23 cellular contexts compared by ENCODE assay signal in genomic region chr16:67449328-67449727, GRCh38. TPM values are rescaled to one million over a fixed set of nuclear protein-coding genes. Genes with fewer than 3 reads are reported as not detected.
DNase-seq lines count a peak whose midpoint lies in the region; ATAC-seq, FAIRE-seq and TF ChIP-seq lines count a peak whose summit lies in the region.
"Had no signal": no experiment of that assay in that cellular context is flagged by ENCODE, and none has a peak within 500 bp of the region (broad histone marks: within the 10 kb centered on the region; RNA-seq: fewer than 3 reads in every experiment).

No MANE protein-coding gene starts in this region.

- H3K27me3 ChIP-seq in liver (ENCODE audit: control insufficient read depth in 4 of 4, insufficient read depth in 4 of 4, low read length in 3 of 4) (no peaks in the 10 kb centered on the region), HepG2 (ENCODE audit: control insufficient read depth in 1 of 2, insufficient read depth in 2 of 2, low read length in 2 of 2) (no peaks in the 10 kb centered on the region), uterus (no peaks in the 10 kb centered on the region)
- H3K27me3 ChIP-seq: SJSA1, stomach had no signal

- POLR2A ChIA-PET in HepG2 (lab: Yijun Ruan, JAX) = no interaction called here

- no peaks in the 10 kb centered on the region for H4K20me1 ChIP-seq in HepG2 (ENCODE audit: insufficient read depth, low read length)

- H3K27ac Mint-ChIP-seq in endothelial cell (ENCODE audit: unreplicated experiment) (no peak overlapping the region), nephron (peak overlapping the region; percentile 87 to 94 (median 89))

- FAIRE-seq in HepG2 (lab: Jason Lieb, UNC) (no peak), frontal cortex (lab: Jason Lieb, UNC) (no peak)
- FAIRE-seq: endothelial cell of umbilical vein had no signal

- DNase-seq in HepG2 (ENCODE audit: low spot score) = no peak
- no peak for DNase-seq in endothelial cell (ENCODE audit: low spot score)
- DNase-seq in uterus = no peak
- no peak for DNase-seq in activated CD4-positive, alpha-beta T cell treated with anti-CD3 and anti-CD28 coated beads for 48 hours
- no peak for DNase-seq in SW480 (ENCODE audit: low spot score)
- DNase-seq in frontal cortex (ENCODE audit: low spot score in 2 of 2) = no peak
- DNase-seq: activated CD4-positive, alpha-beta T cell treated with anti-CD3 and anti-CD28 coated beads for 1 hour; activated effector memory CD4-positive, alpha-beta T cell treated with anti-CD3 and anti-CD28 coated beads, Interleukin-2, amount 50 U/mL, for 16 hours; amygdala; HCEC 1CT; naive B cell; NCI-H1417 treated with DMSO at 0.1 percent for 48 hours; stomach had no signal

- in situ Hi-C loops in HepG2 (cut with HindIII; ENCODE audit: extremely low pct_ligation_motif_present, low pct_unique_long_range_greater_than_20kb) = no loop called here

- H3K4me1 ChIP-seq in liver (ENCODE audit: control insufficient read depth in 4 of 4, insufficient read depth in 4 of 4, low read length in 3 of 4) = peaks cover 38 to 81% (median 66%) of the 10 kb centered on the region in 4 donors
- peaks cover 61% of the 10 kb centered on the region for H3K4me1 ChIP-seq in HepG2 (ENCODE audit: insufficient read depth, low read length)
- H3K4me1 ChIP-seq in uterus = peaks cover 15 to 45% of the 10 kb centered on the region in 2 donors
- H3K4me1 ChIP-seq: SJSA1 had no signal

- no peak overlapping the region for H2AFZ ChIP-seq in HepG2 (ENCODE audit: low read length)

- intact Hi-C loops in HepG2 (cut with micrococcal nuclease; ENCODE audit: unreplicated experiment) = no loop called here
- intact Hi-C loops in uterus (cut with DNase I; ENCODE audit: low total_unique reads) = no loop called here

- TF ChIP-seq CTCF in liver (IDR thresholded peaks at IDR 0.05; ENCODE audit: low read depth, low read length, missing input control) = no peak
- TF ChIP-seq CTCF in HepG2 (CRISPR knock-in tag; IDR thresholded peaks at IDR 0.05) = no peak
- TF ChIP-seq CTCF in endothelial cell (IDR thresholded peaks at IDR 0.05; ENCODE audit: unreplicated experiment) = no peak
- no peak for TF ChIP-seq CTCF in nephron (IDR thresholded peaks at IDR 0.05; ENCODE audit: unreplicated experiment in 3 of 3)
- no peak for TF ChIP-seq CTCF in uterus (IDR thresholded peaks at IDR 0.05)

- H3K36me3 ChIP-seq in liver (ENCODE audit: control insufficient read depth in 4 of 4, insufficient read depth in 3 of 4, low read depth in 1 of 4, low read length in 3 of 4) = peaks cover 2 to 9% (median 5%) of the 10 kb centered on the region in 4 donors
- peaks cover 9 to 14% of the 10 kb centered on the region in 2 experiments; a peak in 3 of 5 replicates for H3K36me3 ChIP-seq in HepG2 (replicated peaks in 1 of 2; ENCODE audit: control insufficient read depth in 1 of 2, insufficient read depth in 2 of 2, low read length in 2 of 2)
- H3K36me3 ChIP-seq in uterus = no peaks in the 10 kb centered on the region

- H3K27me3 Mint-ChIP-seq in endothelial cell (ENCODE audit: unreplicated experiment) (peaks cover 25% of the 10 kb centered on the region), nephron (ENCODE audit: low read depth) (peaks cover 4% of the 10 kb centered on the region)
- H3K27me3 Mint-ChIP-seq: naive B cell had no signal

- CTCF ChIA-PET in HepG2 (lab: Yijun Ruan, JAX; ENCODE audit: low intra/inter-chr PET ratio, low total read pairs) = no interaction called here

- H3K36me3 Mint-ChIP-seq in endothelial cell (ENCODE audit: low read depth, unreplicated experiment) = peaks cover 17% of the 10 kb centered on the region
- H3K36me3 Mint-ChIP-seq in nephron (ENCODE audit: low read depth) = peaks cover 21% of the 10 kb centered on the region

- H3K79me2 ChIP-seq in HepG2 (ENCODE audit: insufficient read depth, low read length) = no peaks in the 10 kb centered on the region

- no peak for TF ChIP-seq POLR2A in HepG2 (IDR thresholded peaks at IDR 0.05; ENCODE audit: insufficient read depth in 1 of 2, low read depth in 2 of 2, low read length in 2 of 2)
- no peak for TF ChIP-seq POLR2A in uterus (IDR thresholded peaks at IDR 0.05)

- H3K9me3 Mint-ChIP-seq in endothelial cell (ENCODE audit: unreplicated experiment) (no peaks in the 10 kb centered on the region), nephron (no peaks in the 10 kb centered on the region)

- H3K9ac ChIP-seq in liver (ENCODE audit: low read depth in 1 of 2, low read length in 2 of 2) (no peak overlapping the region), HepG2 (ENCODE audit: insufficient read depth, low read depth, low read length) (no peak overlapping the region)

- no peak overlapping the region for H3K4me3 ChIP-seq in liver (ENCODE audit: low read depth in 1 of 3, low read length in 3 of 3)
- H3K4me3 ChIP-seq in HepG2 (replicated peaks in 1 of 3; ENCODE audit: insufficient read depth in 1 of 3, low read depth in 2 of 3, low read length in 3 of 3) = no peak overlapping the region
- H3K4me3 ChIP-seq in uterus = no peak overlapping the region
- H3K4me3 ChIP-seq: SJSA1, stomach had no signal

- 29% methylated on average over 2 of the region's 2 CpGs for WGBS in liver
- 95% methylated on average over 2 of the region's 2 CpGs for WGBS in HepG2 (ENCODE audit: low lambda C conversion rate)

- H3K9me3 ChIP-seq in liver (ENCODE audit: control insufficient read depth in 4 of 4, low read length in 3 of 4) = no peaks in the 10 kb centered on the region
- no peaks in the 10 kb centered on the region for H3K9me3 ChIP-seq in HepG2 (ENCODE audit: low read length)
- H3K9me3 ChIP-seq in uterus = no peaks in the 10 kb centered on the region
- H3K9me3 ChIP-seq: SJSA1, stomach had no signal

- TF ChIP-seq RAD21 in liver (IDR thresholded peaks at IDR 0.05) = no peak
- TF ChIP-seq RAD21 in HepG2 (CRISPR knock-in tag; IDR thresholded peaks at IDR 0.05) = no peak

- ATAC-seq in HepG2 = no peak

- H3K4me1 Mint-ChIP-seq in endothelial cell (ENCODE audit: unreplicated experiment) = peaks cover 15% of the 10 kb centered on the region
- H3K4me1 Mint-ChIP-seq in nephron = peaks cover 65% of the 10 kb centered on the region

- TF ChIP-seq EP300 in HepG2 (IDR thresholded peaks at IDR 0.05; ENCODE audit: low read depth in 2 of 2, low read length in 2 of 2) = no peak
- TF ChIP-seq EP300 in HepG2 (CRISPR knock-in tag; IDR thresholded peaks at IDR 0.05; ENCODE audit: borderline replicate concordance) = no peak

- BruUV-seq in HepG2 (replicated peaks; lab: Mats Ljungman, UMichigan) = no TSS peak

- H3K4me3 Mint-ChIP-seq in endothelial cell (ENCODE audit: unreplicated experiment) (peak overlapping the region; percentile 11), nephron (peak overlapping the region in 2 of 3 experiments; percentile 49 to 63)
- H3K4me3 Mint-ChIP-seq: naive B cell had no signal

- H3K27ac ChIP-seq in liver (ENCODE audit: low read depth in 1 of 2, low read length in 2 of 2) (peak overlapping the region; percentile 20 to 42), HepG2 (ENCODE audit: extremely low read length, insufficient read depth, low read length) (no peak overlapping the region), uterus (peak overlapping the region; percentile 13 to 38)
- H3K27ac ChIP-seq: SJSA1 had no signal

- H3K4me2 ChIP-seq in HepG2 (ENCODE audit: low read depth, low read length) = no peak overlapping the region

RNA-seq across cellular contexts. Expression of gene HSD11B2, which starts 18.4 kb away (rescaled TPM):
- total RNA-seq in liver (1 to 10 TPM in 1 of 2 donors, under 1 TPM in 1; 0.51 to 6.7 TPM), HepG2 (2016; rRNA removed; fragmentation: Illumina TruSeq; extraction: Trizol) (6.7 and 13.6 TPM in 2 replicates), endothelial cell (ENCODE audit: unreplicated experiment) (3.3 TPM), uterus (10 to 100 TPM in 2 of 4 donors, 1 to 10 TPM in 2; 1.2 to 82.1 (median 9.7) TPM), frontal cortex (0.41 TPM)
- polyA plus RNA-seq in liver (1 to 10 TPM; 1.8 to 2.7 TPM), HepG2 (2011; rRNA removed) (8.9 and 11.9 TPM in 2 replicates)
- 3.9 and 4.1 TPM in 2 replicates for total RNA-seq in HepG2 (2016; cell fraction: cytosol; rRNA removed; fragmentation: Illumina TruSeq; extraction: Trizol; ENCODE audit: low read depth)
- total RNA-seq in HepG2 (2016; cell fraction: insoluble cytoplasmic fraction; rRNA removed; fragmentation: Illumina TruSeq; extraction: Trizol) = 5.4 and 13.4 TPM in 2 replicates
- total RNA-seq in HepG2 (2016; cell fraction: membrane; rRNA removed; fragmentation: Illumina TruSeq; extraction: Trizol) = 8.8 TPM in 2 replicates
- 14.6 and 15.0 TPM in 2 replicates for total RNA-seq in HepG2 (2016; cell fraction: nucleus; rRNA removed; fragmentation: Illumina TruSeq; extraction: Trizol)
- 5.3 and 6.3 TPM in 2 replicates for polyA plus RNA-seq in HepG2 (2011; cell fraction: cytosol; rRNA removed)
- 34.2 and 34.3 TPM in 2 replicates for polyA plus RNA-seq in HepG2 (2011; cell fraction: nucleus; rRNA removed)
- polyA plus RNA-seq in HepG2 (2012) = 8.4 and 11.0 TPM in 2 replicates
- polyA plus RNA-seq in HepG2 (2016; cell fraction: cytosol; fragmentation: Illumina TruSeq; extraction: Trizol; ENCODE audit: low read depth) = 6.5 and 9.3 TPM in 2 replicates
- polyA plus RNA-seq in HepG2 (2016; cell fraction: insoluble cytoplasmic fraction; fragmentation: Illumina TruSeq; extraction: Trizol; ENCODE audit: low read depth) = 11.1 and 13.3 TPM in 2 replicates
- 11.3 and 12.9 TPM in 2 replicates for polyA plus RNA-seq in HepG2 (2016; cell fraction: membrane; fragmentation: Illumina TruSeq; extraction: Trizol; ENCODE audit: low read depth)
- 48.6 and 52.7 TPM in 2 replicates for polyA plus RNA-seq in HepG2 (2016; cell fraction: nucleus; fragmentation: Illumina TruSeq; extraction: Trizol; ENCODE audit: insufficient read depth, low read depth)
- polyA minus RNA-seq in HepG2 (2011; rRNA and poly(A)+ RNA removed; ENCODE audit: low replicate concordance) = 3.3 and 16.4 TPM in 2 replicates
- 4.1 and 8.5 TPM in 2 replicates for polyA minus RNA-seq in HepG2 (2011; cell fraction: cytosol; rRNA and poly(A)+ RNA removed)
- 8.7 and 11.3 TPM in 2 replicates for polyA minus RNA-seq in HepG2 (2011; cell fraction: nucleus; rRNA and poly(A)+ RNA removed)
- total RNA-seq: Daoy, endothelial cell of umbilical vein, fibroblast of villous mesenchyme, SJSA1 had no signal

RNA-seq across cellular contexts. Expression of gene ATP6V0D1, which starts 31.6 kb away (rescaled TPM):
- total RNA-seq in liver = 10 to 100 TPM; 73.2 to 80.2 TPM
- polyA plus RNA-seq in liver = 10 to 100 TPM; 47.6 to 59.9 TPM
- total RNA-seq in HepG2 (2016; rRNA removed; fragmentation: Illumina TruSeq; extraction: Trizol) = 49.5 and 51.1 TPM in 2 replicates
- 13.5 and 16.0 TPM in 2 replicates for total RNA-seq in HepG2 (2016; cell fraction: cytosol; rRNA removed; fragmentation: Illumina TruSeq; extraction: Trizol; ENCODE audit: low read depth)
- total RNA-seq in HepG2 (2016; cell fraction: insoluble cytoplasmic fraction; rRNA removed; fragmentation: Illumina TruSeq; extraction: Trizol) = 45.3 and 52.4 TPM in 2 replicates
- 23.6 and 25.5 TPM in 2 replicates for total RNA-seq in HepG2 (2016; cell fraction: membrane; rRNA removed; fragmentation: Illumina TruSeq; extraction: Trizol)
- 26.3 and 30.4 TPM in 2 replicates for total RNA-seq in HepG2 (2016; cell fraction: nucleus; rRNA removed; fragmentation: Illumina TruSeq; extraction: Trizol)
- polyA plus RNA-seq in HepG2 (2011; rRNA removed) = 54.2 and 61.3 TPM in 2 replicates
- polyA plus RNA-seq in HepG2 (2011; cell fraction: cytosol; rRNA removed) = 55.2 and 57.9 TPM in 2 replicates
- polyA plus RNA-seq in HepG2 (2011; cell fraction: nucleus; rRNA removed) = 32.7 and 35.9 TPM in 2 replicates
- polyA plus RNA-seq in HepG2 (2012) = 29.3 and 41.3 TPM in 2 replicates
- polyA plus RNA-seq in HepG2 (2016; cell fraction: cytosol; fragmentation: Illumina TruSeq; extraction: Trizol; ENCODE audit: low read depth) = 16.4 and 17.3 TPM in 2 replicates
- 55.4 and 63.8 TPM in 2 replicates for polyA plus RNA-seq in HepG2 (2016; cell fraction: insoluble cytoplasmic fraction; fragmentation: Illumina TruSeq; extraction: Trizol; ENCODE audit: low read depth)
- 21.4 and 22.6 TPM in 2 replicates for polyA plus RNA-seq in HepG2 (2016; cell fraction: membrane; fragmentation: Illumina TruSeq; extraction: Trizol; ENCODE audit: low read depth)
- 45.0 and 53.3 TPM in 2 replicates for polyA plus RNA-seq in HepG2 (2016; cell fraction: nucleus; fragmentation: Illumina TruSeq; extraction: Trizol; ENCODE audit: insufficient read depth, low read depth)
- polyA minus RNA-seq in HepG2 (2011; rRNA and poly(A)+ RNA removed; ENCODE audit: low replicate concordance) = 104 and 246 TPM in 2 replicates
- polyA minus RNA-seq in HepG2 (2011; cell fraction: cytosol; rRNA and poly(A)+ RNA removed) = 37.9 and 45.0 TPM in 2 replicates
- polyA minus RNA-seq in HepG2 (2011; cell fraction: nucleus; rRNA and poly(A)+ RNA removed) = 14.7 and 19.8 TPM in 2 replicates
- total RNA-seq in endothelial cell (ENCODE audit: unreplicated experiment) = 107 TPM
- total RNA-seq in uterus = 100 to 1,000 TPM in 2 of 4 donors, 10 to 100 TPM in 2; 67.4 to 243 (median 100) TPM
- 78.7 TPM for total RNA-seq in frontal cortex

RNA-seq across cellular contexts. Expression of gene ZDHHC1, which starts 33.1 kb away (rescaled TPM):
- total RNA-seq in liver = 1 to 10 TPM in 1 of 2 donors, under 1 TPM in 1; 0.33 to 1.6 TPM
- polyA plus RNA-seq in liver = 1 to 10 TPM in 1 of 2 donors, under 1 TPM in 1; 0.53 to 1.6 TPM
- 0.36 and 1.1 TPM in 2 replicates for total RNA-seq in HepG2 (2016; rRNA removed; fragmentation: Illumina TruSeq; extraction: Trizol)
- total RNA-seq in HepG2 (2016; cell fraction: cytosol; rRNA removed; fragmentation: Illumina TruSeq; extraction: Trizol; ENCODE audit: low read depth) = 1.6 and 1.9 TPM in 2 replicates
- total RNA-seq in HepG2 (2016; cell fraction: insoluble cytoplasmic fraction; rRNA removed; fragmentation: Illumina TruSeq; extraction: Trizol) = 0.33 and 1.3 TPM in 2 replicates
- 2.2 and 3.3 TPM in 2 replicates for total RNA-seq in HepG2 (2016; cell fraction: membrane; rRNA removed; fragmentation: Illumina TruSeq; extraction: Trizol)
- 0.96 and 3.2 TPM in 2 replicates for total RNA-seq in HepG2 (2016; cell fraction: nucleus; rRNA removed; fragmentation: Illumina TruSeq; extraction: Trizol)
- 0.47 and 0.51 TPM in 2 replicates for polyA plus RNA-seq in HepG2 (2011; rRNA removed)
- 0.28 and 0.60 TPM in 2 replicates for polyA plus RNA-seq in HepG2 (2011; cell fraction: cytosol; rRNA removed)
- 2.1 and 2.7 TPM in 2 replicates for polyA plus RNA-seq in HepG2 (2011; cell fraction: nucleus; rRNA removed)
- 0.36 and 1.0 TPM in 2 replicates for polyA plus RNA-seq in HepG2 (2012)
- polyA plus RNA-seq in HepG2 (2016; cell fraction: cytosol; fragmentation: Illumina TruSeq; extraction: Trizol; ENCODE audit: low read depth) = 1.3 and 1.6 TPM in 2 replicates
- polyA plus RNA-seq in HepG2 (2016; cell fraction: insoluble cytoplasmic fraction; fragmentation: Illumina TruSeq; extraction: Trizol; ENCODE audit: low read depth) = 0.35 and 0.63 TPM in 2 replicates
- 1.2 and 1.6 TPM in 2 replicates for polyA plus RNA-seq in HepG2 (2016; cell fraction: membrane; fragmentation: Illumina TruSeq; extraction: Trizol; ENCODE audit: low read depth)
- polyA plus RNA-seq in HepG2 (2016; cell fraction: nucleus; fragmentation: Illumina TruSeq; extraction: Trizol; ENCODE audit: insufficient read depth, low read depth) = 1.3 and 1.4 TPM in 2 replicates
- 1.6 and 5.9 TPM in 2 replicates for polyA minus RNA-seq in HepG2 (2011; rRNA and poly(A)+ RNA removed; ENCODE audit: low replicate concordance)
- 0.26 TPM in 1 of 2 replicates, not detected in the other for polyA minus RNA-seq in HepG2 (2011; cell fraction: cytosol; rRNA and poly(A)+ RNA removed)
- polyA minus RNA-seq in HepG2 (2011; cell fraction: nucleus; rRNA and poly(A)+ RNA removed) = 1.6 and 3.5 TPM in 2 replicates
- 7.2 TPM for total RNA-seq in endothelial cell (ENCODE audit: unreplicated experiment)
- total RNA-seq in uterus = 10 to 100 TPM; 14.7 to 30.6 (median 25.6) TPM
- 1.2 TPM for total RNA-seq in frontal cortex

RNA-seq across cellular contexts. Expression of gene AGRP, which starts 34.0 kb away (rescaled TPM):
- total RNA-seq in liver (not detected), HepG2 (2016; rRNA removed; fragmentation: Illumina TruSeq; extraction: Trizol) (not detected in 2 replicates), endothelial cell (ENCODE audit: unreplicated experiment) (not detected), uterus (not detected), frontal cortex (not detected)
- polyA plus RNA-seq in liver (under 1 TPM; 0.18 to 0.50 TPM), HepG2 (2011; rRNA removed) (not detected in 2 replicates)
- total RNA-seq in HepG2 (2016; cell fraction: cytosol; rRNA removed; fragmentation: Illumina TruSeq; extraction: Trizol; ENCODE audit: low read depth) = not detected in 2 replicates
- total RNA-seq in HepG2 (2016; cell fraction: insoluble cytoplasmic fraction; rRNA removed; fragmentation: Illumina TruSeq; extraction: Trizol) = not detected in 2 replicates
- 0.28 TPM in 1 of 2 replicates, not detected in the other for total RNA-seq in HepG2 (2016; cell fraction: membrane; rRNA removed; fragmentation: Illumina TruSeq; extraction: Trizol)
- total RNA-seq in HepG2 (2016; cell fraction: nucleus; rRNA removed; fragmentation: Illumina TruSeq; extraction: Trizol) = not detected in 2 replicates
- 0.34 TPM in 1 of 2 replicates, not detected in the other for polyA plus RNA-seq in HepG2 (2011; cell fraction: cytosol; rRNA removed)
- polyA plus RNA-seq in HepG2 (2011; cell fraction: nucleus; rRNA removed) = not detected in 2 replicates
- 0.75 TPM in 1 of 2 replicates, not detected in the other for polyA plus RNA-seq in HepG2 (2012)
- polyA plus RNA-seq in HepG2 (2016; cell fraction: cytosol; fragmentation: Illumina TruSeq; extraction: Trizol; ENCODE audit: low read depth) = not detected in 2 replicates
- polyA plus RNA-seq in HepG2 (2016; cell fraction: insoluble cytoplasmic fraction; fragmentation: Illumina TruSeq; extraction: Trizol; ENCODE audit: low read depth) = not detected in 2 replicates
- polyA plus RNA-seq in HepG2 (2016; cell fraction: membrane; fragmentation: Illumina TruSeq; extraction: Trizol; ENCODE audit: low read depth) = not detected in 2 replicates
- polyA plus RNA-seq in HepG2 (2016; cell fraction: nucleus; fragmentation: Illumina TruSeq; extraction: Trizol; ENCODE audit: insufficient read depth, low read depth) = not detected in 2 replicates
- polyA minus RNA-seq in HepG2 (2011; rRNA and poly(A)+ RNA removed; ENCODE audit: low replicate concordance) = not detected in 2 replicates
- not detected in 2 replicates for polyA minus RNA-seq in HepG2 (2011; cell fraction: cytosol; rRNA and poly(A)+ RNA removed)
- not detected in 2 replicates for polyA minus RNA-seq in HepG2 (2011; cell fraction: nucleus; rRNA and poly(A)+ RNA removed)
- total RNA-seq: A673, chondrocyte, Daoy, endothelial cell of umbilical vein, fibroblast of villous mesenchyme, left colon, renal cortical epithelial cell, SJSA1, stomach had no signal
- polyA plus RNA-seq: endothelial cell of umbilical vein, stomach had no signal

RNA-seq across cellular contexts. Expression of gene TPPP3, which starts 56.0 kb away (rescaled TPM):
- total RNA-seq in liver (under 1 TPM; 0.28 to 0.84 TPM), HepG2 (2016; rRNA removed; fragmentation: Illumina TruSeq; extraction: Trizol) (0.20 and 0.44 TPM in 2 replicates), endothelial cell (ENCODE audit: unreplicated experiment) (1.1 TPM), uterus (10 to 100 TPM; 13.4 to 26.6 (median 16.2) TPM), frontal cortex (2.0 TPM)
- polyA plus RNA-seq in liver (under 1 TPM; 0.35 to 0.75 TPM), HepG2 (2011; rRNA removed) (0.16 TPM in 1 of 2 replicates, not detected in the other)
- total RNA-seq in HepG2 (2016; cell fraction: cytosol; rRNA removed; fragmentation: Illumina TruSeq; extraction: Trizol; ENCODE audit: low read depth) = 0.18 TPM in 1 of 2 replicates, not detected in the other
- total RNA-seq in HepG2 (2016; cell fraction: insoluble cytoplasmic fraction; rRNA removed; fragmentation: Illumina TruSeq; extraction: Trizol) = 0.50 and 0.54 TPM in 2 replicates
- total RNA-seq in HepG2 (2016; cell fraction: membrane; rRNA removed; fragmentation: Illumina TruSeq; extraction: Trizol) = 0.31 TPM in 1 of 2 replicates, not detected in the other
- 0.62 and 0.63 TPM in 2 replicates for total RNA-seq in HepG2 (2016; cell fraction: nucleus; rRNA removed; fragmentation: Illumina TruSeq; extraction: Trizol)
- polyA plus RNA-seq in HepG2 (2011; cell fraction: cytosol; rRNA removed) = 0.05 and 0.31 TPM in 2 replicates
- 0.31 and 0.50 TPM in 2 replicates for polyA plus RNA-seq in HepG2 (2011; cell fraction: nucleus; rRNA removed)
- 0.15 and 0.69 TPM in 2 replicates for polyA plus RNA-seq in HepG2 (2012)
- 0.12 TPM in 1 of 2 replicates, not detected in the other for polyA plus RNA-seq in HepG2 (2016; cell fraction: cytosol; fragmentation: Illumina TruSeq; extraction: Trizol; ENCODE audit: low read depth)
- polyA plus RNA-seq in HepG2 (2016; cell fraction: insoluble cytoplasmic fraction; fragmentation: Illumina TruSeq; extraction: Trizol; ENCODE audit: low read depth) = 0.23 and 0.32 TPM in 2 replicates
- polyA plus RNA-seq in HepG2 (2016; cell fraction: membrane; fragmentation: Illumina TruSeq; extraction: Trizol; ENCODE audit: low read depth) = not detected in 2 replicates
- polyA plus RNA-seq in HepG2 (2016; cell fraction: nucleus; fragmentation: Illumina TruSeq; extraction: Trizol; ENCODE audit: insufficient read depth, low read depth) = 0.48 and 0.55 TPM in 2 replicates
- polyA minus RNA-seq in HepG2 (2011; rRNA and poly(A)+ RNA removed; ENCODE audit: low replicate concordance) = 0.38 TPM in 1 of 2 replicates, not detected in the other
- polyA minus RNA-seq in HepG2 (2011; cell fraction: cytosol; rRNA and poly(A)+ RNA removed) = not detected in 2 replicates
- 0.64 TPM in 1 of 2 replicates, not detected in the other for polyA minus RNA-seq in HepG2 (2011; cell fraction: nucleus; rRNA and poly(A)+ RNA removed)
- total RNA-seq: Daoy, SJSA1 had no signal
